Comparison of ENCODE assay signal across 12 cellular contexts in genomic region chr6:32943864-32944263, GRCh38. TPM values are rescaled to one million over a fixed set of nuclear protein-coding genes. Genes with fewer than 3 reads are reported as not detected.
DNase-seq lines count a peak whose midpoint lies in the region; ATAC-seq lines count a peak whose summit lies in the region.
"Had no signal": no experiment of that assay in that cellular context is flagged by ENCODE, and none has a peak within 500 bp of the region (broad histone marks: within the 10 kb centered on the region; RNA-seq: fewer than 3 reads in every experiment).

No MANE protein-coding gene starts in this region.

- CTCF ChIA-PET in activated CD4-positive, alpha-beta memory T cell treated with anti-CD3 and anti-CD28 coated beads, Interleukin-2, amount 10 ng/mL, durations not matched to agents 7 days and 5 days (lab: Charles Lee) = interaction anchor here (0.6 to 8.6 kb wide), 8 partner anchors 10 to 64 kb away, joined by 3 to 136 read pairs (median 5); partner anchors contain the start of gene HLA-DMA

- peak overlapping the region in 1 of 7 experiments; percentile 8 for H3K4me3 ChIP-seq in skin epidermis
- H3K4me3 ChIP-seq: cardiac muscle cell, MG63 had no signal

- H3K27ac Mint-ChIP-seq in activated CD4-positive, alpha-beta memory T cell treated with anti-CD3 and anti-CD28 coated beads, Interleukin-2, amount 10 ng/mL, durations not matched to agents 7 days and 5 days = peak overlapping the region; percentile 81

- no peaks in the 10 kb centered on the region for H3K9me3 Mint-ChIP-seq in activated CD4-positive, alpha-beta memory T cell treated with anti-CD3 and anti-CD28 coated beads, Interleukin-2, amount 10 ng/mL, durations not matched to agents 7 days and 5 days

- peaks cover 3% of the 10 kb centered on the region for H3K36me3 Mint-ChIP-seq in activated CD4-positive, alpha-beta memory T cell treated with anti-CD3 and anti-CD28 coated beads, Interleukin-2, amount 10 ng/mL, durations not matched to agents 7 days and 5 days (ENCODE audit: low read depth)

- no peaks in the 10 kb centered on the region for H3K27me3 Mint-ChIP-seq in activated CD4-positive, alpha-beta memory T cell treated with anti-CD3 and anti-CD28 coated beads, Interleukin-2, amount 10 ng/mL, durations not matched to agents 7 days and 5 days

- H3K27ac ChIP-seq in skin epidermis = peak overlapping the region in 14 of 21 experiments; percentile 8 to 97 (median 69)
- H3K27ac ChIP-seq: 22Rv1, cardiac muscle cell had no signal

- peak; percentile 62 for DNase-seq in SIG-M5 treated with dmso at 0.1 percent for 504 hours (lab: John Stamatoyannopoulos, UW; ENCODE audit: unreplicated experiment)
- no peak for DNase-seq in SIG-M5 (lab: John Stamatoyannopoulos, UW)
- no peak for DNase-seq in activated CD4-positive, alpha-beta memory T cell treated with anti-CD3 and anti-CD28 coated beads, Interleukin-2, amount 10 ng/mL, durations not matched to agents 7 days and 5 days
- DNase-seq in NCI-H2196 (lab: John Stamatoyannopoulos, UW; ENCODE audit: unreplicated experiment) = no peak
- DNase-seq in NCI-H510A (lab: John Stamatoyannopoulos, UW) = no peak
- DNase-seq: MG63 had no signal

- peak overlapping the region; percentile 54 for H3K4me3 Mint-ChIP-seq in activated CD4-positive, alpha-beta memory T cell treated with anti-CD3 and anti-CD28 coated beads, Interleukin-2, amount 10 ng/mL, durations not matched to agents 7 days and 5 days

- POLR2A ChIA-PET in activated CD4-positive, alpha-beta memory T cell treated with anti-CD3 and anti-CD28 coated beads, Interleukin-2, amount 10 ng/mL, durations not matched to agents 7 days and 5 days (lab: Charles Lee) = interaction anchor here (0.7 to 8.5 kb wide), 7 partner anchors 8 to 99 kb away, joined by 3 to 303 read pairs (median 6); partner anchors contain the start of genes BRD2 and HLA-DMA

- peaks cover 69% of the 10 kb centered on the region for H3K4me1 Mint-ChIP-seq in activated CD4-positive, alpha-beta memory T cell treated with anti-CD3 and anti-CD28 coated beads, Interleukin-2, amount 10 ng/mL, durations not matched to agents 7 days and 5 days

- peak; percentile 5 for ATAC-seq in HG03354 (IDR thresholded peaks at IDR 0.05; ENCODE audit: poor library complexity, severe bottlenecking, unreplicated experiment)
- no peak for ATAC-seq in HG02970 (IDR thresholded peaks at IDR 0.05; ENCODE audit: low FRiP score, unreplicated experiment)
- ATAC-seq: Panc1 had no signal

RNA-seq across cellular contexts. Expression of gene HLA-DMB, which starts 3.0 kb away (rescaled TPM):
- total RNA-seq in activated CD4-positive, alpha-beta memory T cell treated with anti-CD3 and anti-CD28 coated beads, Interleukin-2, amount 10 ng/mL, durations not matched to agents 7 days and 5 days = 10 to 100 TPM; 19.1 to 20.0 TPM
- total RNA-seq: cardiac muscle cell had no signal

RNA-seq across cellular contexts. Expression of gene HLA-DMA, which starts 9.0 kb away (rescaled TPM):
- total RNA-seq in activated CD4-positive, alpha-beta memory T cell treated with anti-CD3 and anti-CD28 coated beads, Interleukin-2, amount 10 ng/mL, durations not matched to agents 7 days and 5 days = 10 to 100 TPM; 54.0 to 54.3 TPM

RNA-seq across cellular contexts. Expression of gene BRD2, which starts 24.5 kb away (rescaled TPM):
- total RNA-seq in activated CD4-positive, alpha-beta memory T cell treated with anti-CD3 and anti-CD28 coated beads, Interleukin-2, amount 10 ng/mL, durations not matched to agents 7 days and 5 days = 100 to 1,000 TPM; 290 to 297 TPM
